ENCODE assay signal across 8 cellular contexts in genomic region chr2:38076250-38076709, GRCh38.
DNase-seq lines count a peak whose midpoint lies in the region; ATAC-seq and TF ChIP-seq lines count a peak whose summit lies in the region.

No MANE protein-coding gene starts in this region.

- no peaks in the 10 kb centered on the region for H3K9me3 ChIP-seq in SU-DHL-6 (ENCODE audit: insufficient read depth, low read length)
- no peaks in the 10 kb centered on the region for H3K9me3 ChIP-seq in duodenal mucosa (ENCODE audit: control insufficient read depth in 1 of 2, low read length in 2 of 2)

- no peak overlapping the region for H3K27ac ChIP-seq in SU-DHL-6 (ENCODE audit: low read depth, low read length)
- H3K27ac ChIP-seq in duodenal mucosa (ENCODE audit: low read depth, low read length): peak overlapping the region; percentile 55

- no peaks in the 10 kb centered on the region for H3K9me2 ChIP-seq in SU-DHL-6 (replicated peaks; ENCODE audit: insufficient read depth, low read length)

- H3K36me3 ChIP-seq in SU-DHL-6 (ENCODE audit: low read length): no peaks in the 10 kb centered on the region
- H3K36me3 ChIP-seq in duodenal mucosa (ENCODE audit: control insufficient read depth in 1 of 2, insufficient read depth in 2 of 2, low read length in 2 of 2): no peaks in the 10 kb centered on the region

- peak; percentile 17 for TF ChIP-seq CTCF in SU-DHL-6 (IDR thresholded peaks at IDR 0.05; ENCODE audit: insufficient read depth, low read length, poor library complexity, severe bottlenecking)

- no peaks in the 10 kb centered on the region for H3K79me2 ChIP-seq in SU-DHL-6 (ENCODE audit: insufficient read depth, low read length)

- no peaks in the 10 kb centered on the region for H3F3A ChIP-seq in SU-DHL-6 (ENCODE audit: insufficient read depth)

- ATAC-seq in GM19463 (IDR thresholded peaks at IDR 0.05; ENCODE audit: unreplicated experiment) (peak; percentile 35), HG03139 (IDR thresholded peaks at IDR 0.05; ENCODE audit: unreplicated experiment) (no peak)

- no peak overlapping the region for H2AFZ ChIP-seq in SU-DHL-6 (ENCODE audit: low read depth, low read length, severe bottlenecking)

- peaks cover 4 to 20% of the 10 kb centered on the region in 2 donors for H3K4me1 ChIP-seq in duodenal mucosa (ENCODE audit: control insufficient read depth in 1 of 2, insufficient read depth in 2 of 2, low read length in 2 of 2)

- no peaks in the 10 kb centered on the region for H4K20me1 ChIP-seq in SU-DHL-6 (ENCODE audit: low read depth, low read length)

- peak; percentile 54 for DNase-seq in DMS 273 treated with DMSO at 0.1 percent for 48 hours (lab: John Stamatoyannopoulos, UW)
- peak in 63 of 76 experiments; percentile 15 to 89 (median 60) for DNase-seq in HUDEP-2 (lab: John Stamatoyannopoulos, UW; ENCODE audit: unreplicated experiment in 76 of 76)
- DNase-seq in medulla oblongata (ENCODE audit: extremely low spot score): peak; percentile 29
- DNase-seq in stimulated activated CD8-positive, alpha-beta memory T cell treated with anti-CD3 and anti-CD28 coated beads, Interleukin-4, amount 100 ng/mL, for 24 hours (ENCODE audit: low read depth): peak; percentile 46

- H3K9ac ChIP-seq in SU-DHL-6 (ENCODE audit: low read length) (no peak overlapping the region), duodenal mucosa (ENCODE audit: low read depth in 1 of 2, low read length in 2 of 2) (no peak overlapping the region)

- H3K27me3 ChIP-seq in SU-DHL-6 (ENCODE audit: low read length): no peaks in the 10 kb centered on the region
- H3K27me3 ChIP-seq in duodenal mucosa (ENCODE audit: control insufficient read depth in 1 of 2, insufficient read depth in 2 of 2, low read length in 2 of 2): peaks cover 20 to 22% of the 10 kb centered on the region in 2 donors

- H3K4me2 ChIP-seq in SU-DHL-6 (ENCODE audit: low read depth, low read length, poor library complexity, severe bottlenecking): peak overlapping the region; percentile 27

- no peak overlapping the region for H3K4me3 ChIP-seq in SU-DHL-6 (ENCODE audit: insufficient read depth, low read length, poor library complexity, severe bottlenecking)
- H3K4me3 ChIP-seq in duodenal mucosa (ENCODE audit: low read depth in 1 of 2, low read length in 2 of 2): peak overlapping the region; percentile 67
